Comparison of ENCODE assay signal across 15 cellular contexts in genomic region chr14:74133833-74134481, GRCh38. TPM values are rescaled to one million over a fixed set of nuclear protein-coding genes. Genes with fewer than 3 reads are reported as not detected.
DNase-seq lines count a peak whose midpoint lies in the region; ATAC-seq, FAIRE-seq and TF ChIP-seq lines count a peak whose summit lies in the region.
"Had no signal": no experiment of that assay in that cellular context is flagged by ENCODE, and none has a peak within 500 bp of the region (broad histone marks: within the 10 kb centered on the region; RNA-seq: fewer than 3 reads in every experiment).

No MANE protein-coding gene starts in this region.

- no peaks in the 10 kb centered on the region for H3K9me1 ChIP-seq in K562 (ENCODE audit: control insufficient read depth, insufficient read depth, low read length)

- no peaks in the 10 kb centered on the region for H3K27me3 Mint-ChIP-seq in CD4-positive, alpha-beta memory T cell
- H3K27me3 Mint-ChIP-seq in GM23338 (ENCODE audit: insufficient read depth, low read depth, poor library complexity): no peaks in the 10 kb centered on the region
- H3K27me3 Mint-ChIP-seq: brain had no signal

- peak overlapping the region in 2 of 8 donors; percentile 29 to 35 for H3K4me3 Mint-ChIP-seq in CD4-positive, alpha-beta memory T cell
- H3K4me3 Mint-ChIP-seq in GM23338: no peak overlapping the region
- H3K4me3 Mint-ChIP-seq: brain had no signal

- no peaks in the 10 kb centered on the region for H3K9me3 ChIP-seq in CD4-positive, alpha-beta memory T cell (ENCODE audit: control insufficient read depth in 1 of 2, low read length in 2 of 2)
- no peaks in the 10 kb centered on the region for H3K9me3 ChIP-seq in K562 (replicated peaks; ENCODE audit: control insufficient read depth, insufficient read depth, low read depth, low read length)
- H3K9me3 ChIP-seq in mucosa of descending colon: no peaks in the 10 kb centered on the region

- peaks cover 19% of the 10 kb centered on the region for H3K4me1 ChIP-seq in CD4-positive, alpha-beta memory T cell (ENCODE audit: insufficient read depth, low read length)
- H3K4me1 ChIP-seq in GM23338 (ENCODE audit: insufficient read depth) (peaks cover 20% of the 10 kb centered on the region), K562 (replicated peaks in 1 of 2; ENCODE audit: control insufficient read depth in 2 of 2, insufficient read depth in 2 of 2, low read length in 2 of 2) (peaks cover 0 to 8% of the 10 kb centered on the region in 2 experiments; a peak in 2 of 5 replicates), mucosa of descending colon (ENCODE audit: low read depth) (peaks cover 3% of the 10 kb centered on the region)

- no peak for TF ChIP-seq EP300 in K562 (IDR thresholded peaks at IDR 0.05; ENCODE audit: low read length)

- no peak overlapping the region for H3K27ac ChIP-seq in CD4-positive, alpha-beta memory T cell (ENCODE audit: low read depth, low read length)
- H3K27ac ChIP-seq in GM23338 (ENCODE audit: low read depth) (0 out of 2 replicates have a peak overlapping the region, but pooled peaks have one; percentile 43), K562 (ENCODE audit: extremely low read depth, low read depth, low read length) (no peak overlapping the region)

- BruUV-seq in K562 (replicated peaks; lab: Mats Ljungman, UMichigan): no TSS peak

- H3K27me3 ChIP-seq in CD4-positive, alpha-beta memory T cell (ENCODE audit: insufficient read depth, low read length): no peaks in the 10 kb centered on the region
- H3K27me3 ChIP-seq in GM23338 (ENCODE audit: insufficient read depth): no peaks in the 10 kb centered on the region
- H3K27me3 ChIP-seq in K562 (ENCODE audit: control insufficient read depth in 2 of 2, insufficient read depth in 2 of 2, low read length in 2 of 2): no peaks in the 10 kb centered on the region

- no peak for DNase-seq in CD4-positive, alpha-beta memory T cell
- DNase-seq in GM23338 (ENCODE audit: low spot score) (peak; percentile 7), K562 (ENCODE audit: extremely low read depth in 1 of 4, low spot score in 3 of 4) (peak in 1 of 4 experiments; percentile 5), mucosa of descending colon (peak in 1 of 3 donors; percentile 38), MV-4-11 (lab: John Stamatoyannopoulos, UW) (no peak), GM19240 (ENCODE audit: insufficient read length, low spot score) (no peak)
- DNase-seq: activated CD4-positive, alpha-beta T cell treated with anti-CD3 and anti-CD28 coated beads for 48 hours; activated effector memory CD4-positive, alpha-beta T cell treated with anti-CD3 and anti-CD28 coated beads, Interleukin-2, amount 50 U/mL, for 16 hours; left cardiac atrium; NCI-H2171; PC-3; SW 1271 had no signal

- POLR2A ChIA-PET in CD4-positive, alpha-beta memory T cell (lab: Charles Lee; ENCODE audit: partially characterized antibody): no interaction called here
- POLR2A ChIA-PET in K562 (lab: Yijun Ruan, JAX): interaction anchor here (1.3 kb wide), 1 partner anchor 10 kb away, joined by 4 read pairs; no protein-coding TSS in a partner anchor

- intact Hi-C loops in CD4-positive, alpha-beta memory T cell (cut with micrococcal nuclease): no loop called here
- intact Hi-C loops in K562 (cut with micrococcal nuclease): no loop called here
- intact Hi-C loops in mucosa of descending colon (cut with DNase I, micrococcal nuclease): no loop called here

- no peaks in the 10 kb centered on the region for H3K79me2 ChIP-seq in GM23338 (replicated peaks; ENCODE audit: insufficient read depth)
- H3K79me2 ChIP-seq in K562 (ENCODE audit: control insufficient read depth, insufficient read depth, low read length): no peaks in the 10 kb centered on the region

- ATAC-seq in GM23338: peak; percentile 65
- peak; percentile 44; the same call in 1 of the 3 replicates for ATAC-seq in K562
- peak; percentile 96 for ATAC-seq in mucosa of descending colon
- ATAC-seq in HG02623 (IDR thresholded peaks at IDR 0.05; ENCODE audit: unreplicated experiment): no peak
- ATAC-seq in HG03571 (IDR thresholded peaks at IDR 0.05; ENCODE audit: unreplicated experiment): no peak
- ATAC-seq: left cardiac atrium, PC-3 had no signal

- H3K36me3 Mint-ChIP-seq in CD4-positive, alpha-beta memory T cell: peaks cover 0 to 8% of the 10 kb centered on the region in 2 donors
- no peaks in the 10 kb centered on the region for H3K36me3 Mint-ChIP-seq in GM23338 (ENCODE audit: low read depth)

- H4K20me1 ChIP-seq in GM23338 (replicated peaks; ENCODE audit: insufficient read depth): no peaks in the 10 kb centered on the region
- H4K20me1 ChIP-seq in K562 (replicated peaks; ENCODE audit: control insufficient read depth, insufficient read depth, low read length): no peaks in the 10 kb centered on the region

- no peak overlapping the region for H3K4me3 ChIP-seq in CD4-positive, alpha-beta memory T cell (ENCODE audit: low read length in 2 of 2)
- no peak overlapping the region for H3K4me3 ChIP-seq in GM23338
- H3K4me3 ChIP-seq in K562: no peak overlapping the region
- no peak overlapping the region for H3K4me3 ChIP-seq in mucosa of descending colon

- H2AFZ ChIP-seq in GM23338 (no peak overlapping the region), K562 (ENCODE audit: low read depth, low read length) (no peak overlapping the region)

- H3K36me3 ChIP-seq in CD4-positive, alpha-beta memory T cell (ENCODE audit: insufficient read depth, low read length): no peaks in the 10 kb centered on the region
- H3K36me3 ChIP-seq in GM23338 (ENCODE audit: insufficient read depth) (no peaks in the 10 kb centered on the region), K562 (ENCODE audit: control insufficient read depth, insufficient read depth, low read length) (no peaks in the 10 kb centered on the region), mucosa of descending colon (ENCODE audit: low read depth) (no peaks in the 10 kb centered on the region)

- FAIRE-seq in K562 (lab: Jason Lieb, UNC): no peak

- TF ChIP-seq RAD21 in K562 (CRISPR knock-in tag; conservative IDR thresholded peaks at IDR 0.05 in 1 of 2, IDR thresholded peaks at IDR 0.05 in 1 of 2): no peak

- no peaks in the 10 kb centered on the region for H3F3A ChIP-seq in GM23338 (replicated peaks; ENCODE audit: low read depth)

- peak overlapping the region in 5 of 7 donors; percentile 7 to 82 (median 14) for H3K27ac Mint-ChIP-seq in CD4-positive, alpha-beta memory T cell
- H3K27ac Mint-ChIP-seq in GM23338: peak overlapping the region; percentile 57

- H3K4me1 Mint-ChIP-seq in CD4-positive, alpha-beta memory T cell: peaks cover 19 to 26% (median 20%) of the 10 kb centered on the region in 4 donors
- H3K4me1 Mint-ChIP-seq in GM23338: peaks cover 22% of the 10 kb centered on the region
- H3K4me1 Mint-ChIP-seq: brain had no signal

- in situ Hi-C loops in K562 (cut with MboI): no loop called here

- H3K4me2 ChIP-seq in GM23338 (peak overlapping the region; percentile 24; the same call in 1 of the 2 replicates), K562 (ENCODE audit: insufficient read depth, low read length) (no peak overlapping the region)

- 11% methylated on average over 3 of the region's 3 CpGs for WGBS in K562 (ENCODE audit: insufficient coverage, low coverage, missing lambda C conversion rate)

- H3K9ac ChIP-seq in K562 (ENCODE audit: insufficient read depth in 1 of 2, low read depth in 2 of 2, low read length in 2 of 2): no peak overlapping the region

- no peaks in the 10 kb centered on the region for H3K9me2 ChIP-seq in GM23338 (ENCODE audit: insufficient read depth)

- TF ChIP-seq CTCF in GM23338 (conservative IDR thresholded peaks at IDR 0.05; ENCODE audit: low read depth in 2 of 2): no peak
- TF ChIP-seq CTCF in K562 (IDR thresholded peaks at IDR 0.05 in 2 of 3, conservative IDR thresholded peaks at IDR 0.05 in 1 of 3; ENCODE audit: insufficient read depth in 2 of 3, low read depth in 1 of 3, low read length in 3 of 3): no peak
- TF ChIP-seq CTCF in mucosa of descending colon (IDR thresholded peaks at IDR 0.05): no peak

- H3K9me3 Mint-ChIP-seq in CD4-positive, alpha-beta memory T cell: no peaks in the 10 kb centered on the region
- no peaks in the 10 kb centered on the region; the same call in 2 of the 3 replicates for H3K9me3 Mint-ChIP-seq in GM23338
- H3K9me3 Mint-ChIP-seq: brain had no signal

- CTCF ChIA-PET in CD4-positive, alpha-beta memory T cell (lab: Charles Lee; ENCODE audit: partially characterized antibody): no interaction called here
- CTCF ChIA-PET in K562 (lab: Yijun Ruan, JAX; ENCODE audit: low intra/inter-chr PET ratio): no interaction called here

- no peak for TF ChIP-seq POLR2A in K562 (conservative IDR thresholded peaks at IDR 0.05)

RNA-seq across cellular contexts. Expression of gene LIN52, which starts 49.2 kb away (rescaled TPM):
- total RNA-seq in CD4-positive, alpha-beta memory T cell: 10 to 100 TPM in 1 of 2 experiments, 1 to 10 TPM in 1; 9.4 to 11.0 TPM
- 10 to 100 TPM; 12.9 to 17.5 TPM for polyA plus RNA-seq in CD4-positive, alpha-beta memory T cell
- 8.6 and 10.7 TPM in 2 replicates for total RNA-seq in GM23338 (2014; rRNA removed; shearing (Covaris generic))
- 9.1 and 10.8 TPM in 2 replicates for polyA plus RNA-seq in GM23338 (2016; fragmentation: Nextera tagmentation; extraction: Ambion mirVana)
- 12.8 and 15.9 TPM in 2 replicates for total RNA-seq in K562 (2011; cell fraction: chromatin; rRNA removed; ENCODE audit: low replicate concordance)
- total RNA-seq in K562 (2011; cell fraction: nucleolus; rRNA removed): 8.7 and 11.4 TPM in 2 replicates
- 10.7 and 16.6 TPM in 2 replicates for total RNA-seq in K562 (2011; cell fraction: nucleoplasm; rRNA removed)
- 4.6 and 6.0 TPM in 2 replicates for total RNA-seq in K562 (2014; rRNA removed)
- total RNA-seq in K562 (2014; rRNA removed; fragmentation: Illumina TruSeq; extraction: Trizol): 9.2 and 9.8 TPM in 2 replicates
- 8.2 and 9.0 TPM in 2 replicates for total RNA-seq in K562 (2015; rRNA removed; fragmentation: Illumina TruSeq; extraction: Trizol)
- total RNA-seq in K562 (2021): 4.9 and 5.5 TPM in 2 replicates
- 8.3 and 9.9 TPM in 2 replicates for polyA plus RNA-seq in K562 (2011; rRNA removed)
- 5.2 and 6.0 TPM in 2 replicates for polyA plus RNA-seq in K562 (2011; cell fraction: cytosol; rRNA removed)
- 2.5 and 4.1 TPM in 2 replicates for polyA plus RNA-seq in K562 (2011; cell fraction: nucleus; rRNA removed)
- 4.6 and 7.7 TPM in 2 replicates for polyA plus RNA-seq in K562 (2012)
- 9.3 and 10.5 TPM in 2 replicates for polyA plus RNA-seq in K562 (2014; fragmentation: Illumina TruSeq; extraction: Trizol)
- polyA plus RNA-seq in K562 (2014; fragmentation: Nextera tagmentation; extraction: Ambion mirVana): 10 to 100 TPM in 1 of 2 experiments, 1 to 10 TPM in 1; 7.3 to 11.8 TPM
- polyA plus RNA-seq in K562 (2014; rRNA removed): 8.3 and 9.8 TPM in 2 replicates
- polyA minus RNA-seq in K562 (2011; rRNA and poly(A)+ RNA removed): 8.0 and 10.0 TPM in 2 replicates
- 2.6 and 5.3 TPM in 2 replicates for polyA minus RNA-seq in K562 (2011; cell fraction: cytosol; rRNA and poly(A)+ RNA removed)
- polyA minus RNA-seq in K562 (2011; cell fraction: nucleus; rRNA and poly(A)+ RNA removed): 3.9 and 6.4 TPM in 2 replicates
- 1 to 10 TPM; 4.1 to 9.0 (median 7.4) TPM for total RNA-seq in mucosa of descending colon

RNA-seq across cellular contexts. Expression of gene ALDH6A1, which starts 49.7 kb away (rescaled TPM):
- 10 to 100 TPM; 21.7 to 22.5 TPM for total RNA-seq in CD4-positive, alpha-beta memory T cell
- polyA plus RNA-seq in CD4-positive, alpha-beta memory T cell: 10 to 100 TPM; 22.2 to 23.1 TPM
- 20.7 and 28.0 TPM in 2 replicates for total RNA-seq in GM23338 (2014; rRNA removed; shearing (Covaris generic))
- 14.6 and 16.1 TPM in 2 replicates for polyA plus RNA-seq in GM23338 (2016; fragmentation: Nextera tagmentation; extraction: Ambion mirVana)
- total RNA-seq in K562 (2011; cell fraction: chromatin; rRNA removed; ENCODE audit: low replicate concordance): 9.9 and 11.4 TPM in 2 replicates
- total RNA-seq in K562 (2011; cell fraction: nucleolus; rRNA removed): 4.5 and 5.7 TPM in 2 replicates
- total RNA-seq in K562 (2011; cell fraction: nucleoplasm; rRNA removed): 6.2 and 7.6 TPM in 2 replicates
- total RNA-seq in K562 (2014; rRNA removed): 4.1 and 4.8 TPM in 2 replicates
- total RNA-seq in K562 (2014; rRNA removed; fragmentation: Illumina TruSeq; extraction: Trizol): 4.6 and 5.3 TPM in 2 replicates
- total RNA-seq in K562 (2015; rRNA removed; fragmentation: Illumina TruSeq; extraction: Trizol): 3.5 and 4.1 TPM in 2 replicates
- total RNA-seq in K562 (2021): 6.0 and 6.1 TPM in 2 replicates
- polyA plus RNA-seq in K562 (2011; rRNA removed): 11.5 and 13.5 TPM in 2 replicates
- polyA plus RNA-seq in K562 (2011; cell fraction: cytosol; rRNA removed): 3.1 and 6.9 TPM in 2 replicates
- polyA plus RNA-seq in K562 (2011; cell fraction: nucleus; rRNA removed): 2.7 and 3.9 TPM in 2 replicates
- polyA plus RNA-seq in K562 (2012): 3.9 and 4.5 TPM in 2 replicates
- 3.8 and 5.1 TPM in 2 replicates for polyA plus RNA-seq in K562 (2014; fragmentation: Illumina TruSeq; extraction: Trizol)
- 1 to 10 TPM; 3.1 to 4.5 TPM for polyA plus RNA-seq in K562 (2014; fragmentation: Nextera tagmentation; extraction: Ambion mirVana)
- 3.6 and 3.9 TPM in 2 replicates for polyA plus RNA-seq in K562 (2014; rRNA removed)
- 17.6 and 22.6 TPM in 2 replicates for polyA minus RNA-seq in K562 (2011; rRNA and poly(A)+ RNA removed)
- 3.8 and 8.6 TPM in 2 replicates for polyA minus RNA-seq in K562 (2011; cell fraction: cytosol; rRNA and poly(A)+ RNA removed)
- polyA minus RNA-seq in K562 (2011; cell fraction: nucleus; rRNA and poly(A)+ RNA removed): 2.2 and 6.1 TPM in 2 replicates
- 10 to 100 TPM; 26.7 to 42.1 (median 32.6) TPM for total RNA-seq in mucosa of descending colon

Comparison
In these comparisons a context has a peak if more than half of its experiments do, and no peak if none do; other contexts are left out.
1. ATAC-seq: peak in GM23338 (single experiment), K562 (single experiment) and mucosa of descending colon (single experiment); none in HG02623 (single experiment) and HG03571 (single experiment).